30 cellular contexts compared by ENCODE assay signal in genomic region chr10:19974554-19974953, GRCh38.
"Had no signal": no experiment of that assay in that cellular context is flagged by ENCODE, and none has a peak within 500 bp of the region (broad histone marks: within the 10 kb centered on the region; RNA-seq: fewer than 3 reads in every experiment).

No MANE protein-coding gene starts in this region.

- H3K9me3 Mint-ChIP-seq: activated CD4-positive, alpha-beta memory T cell treated with anti-CD3 and anti-CD28 coated beads, Interleukin-2, amount 10 ng/mL, durations not matched to agents 7 days and 5 days; activated naive CD8-positive, alpha-beta T cell treated with anti-CD3 and anti-CD28 coated beads for 36 hours had no signal

- H3K36me3 Mint-ChIP-seq: activated CD8-positive, alpha-beta memory T cell treated with anti-CD3 and anti-CD28 coated beads, Interleukin-2, amount 10 ng/mL, durations not matched to agents 7 days and 5 days; activated naive CD8-positive, alpha-beta T cell treated with anti-CD3 and anti-CD28 coated beads for 36 hours had no signal

- ATAC-seq: activated CD8-positive, alpha-beta memory T cell treated with anti-CD3 and anti-CD28 coated beads, Interleukin-2, amount 10 ng/mL, durations not matched to agents 7 days and 5 days; body of pancreas; Panc1 had no signal

- H3K27ac ChIP-seq: body of pancreas, breast epithelium, SJCRH30, WERI-Rb-1 had no signal

- H3K4me3 ChIP-seq: body of pancreas, breast epithelium, SJCRH30, SK-N-MC had no signal

- H3K4me1 ChIP-seq: body of pancreas, breast epithelium had no signal

- H3K4me3 Mint-ChIP-seq: activated CD4-positive, alpha-beta memory T cell treated with anti-CD3 and anti-CD28 coated beads, Interleukin-2, amount 10 ng/mL, durations not matched to agents 7 days and 5 days; activated CD8-positive, alpha-beta memory T cell treated with anti-CD3 and anti-CD28 coated beads, Interleukin-2, amount 10 ng/mL, durations not matched to agents 7 days and 5 days; activated naive CD8-positive, alpha-beta T cell treated with anti-CD3 and anti-CD28 coated beads for 36 hours had no signal

- H3K27me3 Mint-ChIP-seq: activated CD4-positive, alpha-beta memory T cell treated with anti-CD3 and anti-CD28 coated beads, Interleukin-2, amount 10 ng/mL, durations not matched to agents 7 days and 5 days; activated CD8-positive, alpha-beta memory T cell treated with anti-CD3 and anti-CD28 coated beads, Interleukin-2, amount 10 ng/mL, durations not matched to agents 7 days and 5 days; activated naive CD8-positive, alpha-beta T cell treated with anti-CD3 and anti-CD28 coated beads for 36 hours had no signal

- H3K9me3 ChIP-seq: body of pancreas, breast epithelium had no signal

- H3K4me1 Mint-ChIP-seq: activated CD4-positive, alpha-beta memory T cell treated with anti-CD3 and anti-CD28 coated beads, Interleukin-2, amount 10 ng/mL, durations not matched to agents 7 days and 5 days; activated CD8-positive, alpha-beta memory T cell treated with anti-CD3 and anti-CD28 coated beads, Interleukin-2, amount 10 ng/mL, durations not matched to agents 7 days and 5 days; activated naive CD8-positive, alpha-beta T cell treated with anti-CD3 and anti-CD28 coated beads for 36 hours had no signal

- DNase-seq: activated CD4-positive, alpha-beta memory T cell treated with anti-CD3 and anti-CD28 coated beads, Interleukin-2, amount 10 ng/mL, durations not matched to agents 7 days and 5 days; activated CD4-positive, alpha-beta T cell treated with anti-CD3 and anti-CD28 coated beads for 1 hour; activated CD4-positive, alpha-beta T cell treated with anti-CD3 and anti-CD28 coated beads for 48 hours; activated CD4-positive, CD25-positive, alpha-beta regulatory T cell; activated CD8-positive, alpha-beta memory T cell treated with anti-CD3 and anti-CD28 coated beads for 24 hours; activated CD8-positive, alpha-beta memory T cell treated with anti-CD3 and anti-CD28 coated beads, Interleukin-2, amount 10 ng/mL, durations not matched to agents 7 days and 5 days; activated CD8-positive, alpha-beta memory T cell treated with anti-CD3 and anti-CD28 coated beads, Interleukin-2, amount 50 U/mL, for 48 hours; activated effector memory CD4-positive, alpha-beta T cell treated with Interleukin-2 at 50 U/mL for 16 hours; activated naive CD4-positive, alpha-beta T cell treated with anti-CD3 and anti-CD28 coated beads, Interleukin-2, amount 50 U/mL, for 16 hours; activated naive CD8-positive, alpha-beta T cell treated with anti-CD3 and anti-CD28 coated beads for 36 hours; activated T-cell treated with anti-CD3 and anti-CD28 coated beads, Interleukin-2, amount 50 U/mL, for 48 hours; amniotic stem cell; body of pancreas; Karpas-422; NCI-H1105; NCI-H1417 treated with DMSO at 0.1 percent for 48 hours; NCI-H187 treated with DMSO at 0.1 percent for 48 hours; NCI-H2081; NCI-H226; NCI-H446 treated with DMSO at 0.1 percent for 48 hours; NCI-H524; NCI-H69; NCI-H82; SHP77; SJCRH30; T1000; WERI-Rb-1 had no signal

- H3K27me3 ChIP-seq: body of pancreas, breast epithelium, SJCRH30 had no signal

- H3K36me3 ChIP-seq: breast epithelium, SJCRH30, WERI-Rb-1 had no signal

- H3K27ac Mint-ChIP-seq: activated CD4-positive, alpha-beta memory T cell treated with anti-CD3 and anti-CD28 coated beads, Interleukin-2, amount 10 ng/mL, durations not matched to agents 7 days and 5 days; activated CD8-positive, alpha-beta memory T cell treated with anti-CD3 and anti-CD28 coated beads, Interleukin-2, amount 10 ng/mL, durations not matched to agents 7 days and 5 days; activated naive CD8-positive, alpha-beta T cell treated with anti-CD3 and anti-CD28 coated beads for 36 hours had no signal
